ENCODE assay signal across 1 cellular context in the genomic region with DNA sequence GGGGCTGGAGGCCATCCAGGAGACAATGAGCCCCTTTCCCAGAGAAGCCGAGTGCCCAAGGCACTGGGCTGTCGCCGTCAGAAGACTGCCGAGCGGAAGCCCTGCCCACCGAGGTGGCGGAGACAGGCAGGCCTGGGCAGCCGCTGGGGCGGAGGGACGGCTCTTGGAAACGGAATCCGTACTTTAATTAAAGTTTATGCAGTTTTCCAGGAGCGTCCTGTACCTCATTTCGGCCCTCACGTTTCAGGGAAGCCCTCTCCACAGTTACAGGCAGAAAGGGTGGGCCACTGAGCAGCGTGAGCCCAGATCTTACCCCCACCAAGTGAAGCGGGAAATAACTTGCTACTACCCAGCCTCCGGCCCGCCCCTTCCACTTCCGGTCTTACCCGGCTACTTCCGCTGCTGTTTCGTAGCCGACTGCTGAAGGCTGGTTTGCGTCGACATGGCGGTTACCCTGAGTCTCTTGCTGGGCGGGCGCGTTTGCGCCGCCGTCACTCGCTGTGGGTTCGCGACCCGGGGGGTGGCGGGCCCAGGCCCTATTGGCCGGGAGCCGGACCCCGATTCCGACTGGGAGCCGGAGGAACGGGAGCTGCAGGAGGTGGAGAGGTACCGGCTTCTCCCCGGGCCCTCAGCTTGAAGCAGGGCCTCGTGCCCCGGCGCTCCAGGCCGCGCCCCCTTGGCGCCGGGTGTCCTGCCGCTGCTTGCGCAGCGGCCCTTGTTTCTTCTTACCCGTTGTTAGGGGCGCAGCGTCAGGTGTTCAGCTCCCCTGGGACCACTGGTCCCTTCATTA.
A peak's percentile ranks its signal among the peaks of the same experiment; 100 is the strongest.
TF ChIP-seq lines count a peak whose summit lies in the region.

Gene NGRN, plus strand, starts transcription at position 402 of the 790 bp plus-strand sequence. Its CDS starts 41 bp downstream, at position 443.

TF ChIP-seq in K562, 482 proteins besides CTCF, POLR2A, EP300 and RAD21 (continued from another document):
- TF ChIP-seq PCBP1 (IDR thresholded peaks at IDR 0.05; ENCODE audit: low read depth, low read length, poor library complexity, severe bottlenecking) (peak; percentile 70), ZNF655 (CRISPR knock-in tag; IDR thresholded peaks at IDR 0.05) (no peak), ZNF3 (CRISPR knock-in tag; IDR thresholded peaks at IDR 0.05) (no peak), ZNF408 (CRISPR knock-in tag; IDR thresholded peaks at IDR 0.05; ENCODE audit: low read depth) (no peak), SIN3B (IDR thresholded peaks at IDR 0.05; ENCODE audit: low read depth) (peak; percentile 63), NELFE (IDR thresholded peaks at IDR 0.05; ENCODE audit: insufficient read depth, insufficient read length) (no peak), ZNF282 (CRISPR knock-in tag; IDR thresholded peaks at IDR 0.05) (no peak), ZNF24 (IDR thresholded peaks at IDR 0.05) (no peak), ZNF707 (CRISPR knock-in tag; conservative IDR thresholded peaks at IDR 0.05) (no peak), ILK (tag; IDR thresholded peaks at IDR 0.05; ENCODE audit: borderline replicate concordance, low read depth) (no peak), E4F1 (CRISPR knock-in tag; IDR thresholded peaks at IDR 0.05; ENCODE audit: borderline replicate concordance) (no peak), ZEB2 (IDR thresholded peaks at IDR 0.05) (no peak), RB1 (IDR thresholded peaks at IDR 0.05; ENCODE audit: low read depth) (peak; percentile 73), ZNF740 (CRISPR knock-in tag; IDR thresholded peaks at IDR 0.05) (no peak), ZNF740 (tag; IDR thresholded peaks at IDR 0.05) (peak in 1 of 2 experiments; percentile 21; a peak in 1 of 4 replicates), MNT (conservative IDR thresholded peaks at IDR 0.05) (peak; percentile 93 to 97), BHLHE40 (IDR thresholded peaks at IDR 0.05; ENCODE audit: low read length) (peak; percentile 27; the same call in 1 of the 2 replicates), ZNF507 (tag; conservative IDR thresholded peaks at IDR 0.05) (no peak), ETV1 (tag; conservative IDR thresholded peaks at IDR 0.05; ENCODE audit: low read depth) (peak; percentile 94), MTA1 (IDR thresholded peaks at IDR 0.05; ENCODE audit: borderline replicate concordance) (no peak), KAT2B (IDR thresholded peaks at IDR 0.05; ENCODE audit: low read depth, low read length) (no peak), USF2 (CRISPR knock-in tag; IDR thresholded peaks at IDR 0.05) (peak; percentile 29; the same call in 1 of the 2 replicates), RUNX1 (IDR thresholded peaks at IDR 0.05; ENCODE audit: low read depth) (no peak), ZNF133 (CRISPR knock-in tag; IDR thresholded peaks at IDR 0.05) (no peak), PHF20 (IDR thresholded peaks at IDR 0.05; ENCODE audit: partially characterized antibody) (peak; percentile 85), CTBP1 (IDR thresholded peaks at IDR 0.05; ENCODE audit: borderline replicate concordance) (peak; percentile 42; the same call in 1 of the 2 replicates), TCF15 (CRISPR knock-in tag; IDR thresholded peaks at IDR 0.05) (no peak), MTA3 (IDR thresholded peaks at IDR 0.05; ENCODE audit: borderline replicate concordance) (peak; percentile 87; the same call in 1 of the 2 replicates)
- TF ChIP-seq, protein P1, sequence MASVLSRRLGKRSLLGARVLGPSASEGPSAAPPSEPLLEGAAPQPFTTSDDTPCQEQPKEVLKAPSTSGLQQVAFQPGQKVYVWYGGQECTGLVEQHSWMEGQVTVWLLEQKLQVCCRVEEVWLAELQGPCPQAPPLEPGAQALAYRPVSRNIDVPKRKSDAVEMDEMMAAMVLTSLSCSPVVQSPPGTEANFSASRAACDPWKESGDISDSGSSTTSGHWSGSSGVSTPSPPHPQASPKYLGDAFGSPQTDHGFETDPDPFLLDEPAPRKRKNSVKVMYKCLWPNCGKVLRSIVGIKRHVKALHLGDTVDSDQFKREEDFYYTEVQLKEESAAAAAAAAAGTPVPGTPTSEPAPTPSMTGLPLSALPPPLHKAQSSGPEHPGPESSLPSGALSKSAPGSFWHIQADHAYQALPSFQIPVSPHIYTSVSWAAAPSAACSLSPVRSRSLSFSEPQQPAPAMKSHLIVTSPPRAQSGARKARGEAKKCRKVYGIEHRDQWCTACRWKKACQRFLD (CRISPR knock-in tag; IDR thresholded peaks at IDR 0.05) = peak; percentile 90; the same call in 1 of the 2 replicates
- TF ChIP-seq, protein P2, sequence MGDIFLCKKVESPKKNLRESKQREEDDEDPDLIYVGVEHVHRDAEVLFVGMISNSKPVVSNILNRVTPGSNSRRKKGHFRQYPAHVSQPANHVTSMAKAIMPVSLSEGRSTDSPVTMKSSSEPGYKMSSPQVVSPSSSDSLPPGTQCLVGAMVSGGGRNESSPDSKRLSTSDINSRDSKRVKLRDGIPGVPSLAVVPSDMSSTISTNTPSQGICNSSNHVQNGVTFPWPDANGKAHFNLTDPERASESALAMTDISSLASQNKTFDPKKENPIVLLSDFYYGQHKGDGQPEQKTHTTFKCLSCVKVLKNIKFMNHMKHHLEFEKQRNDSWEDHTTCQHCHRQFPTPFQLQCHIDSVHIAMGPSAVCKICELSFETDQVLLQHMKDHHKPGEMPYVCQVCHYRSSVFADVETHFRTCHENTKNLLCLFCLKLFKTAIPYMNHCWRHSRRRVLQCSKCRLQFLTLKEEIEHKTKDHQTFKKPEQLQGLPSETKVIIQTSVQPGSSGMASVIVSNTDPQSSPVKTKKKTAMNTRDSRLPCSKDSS (IDR thresholded peaks at IDR 0.05; ENCODE audit: low read depth, partially characterized antibody) = no peak
- TF ChIP-seq, protein P3, sequence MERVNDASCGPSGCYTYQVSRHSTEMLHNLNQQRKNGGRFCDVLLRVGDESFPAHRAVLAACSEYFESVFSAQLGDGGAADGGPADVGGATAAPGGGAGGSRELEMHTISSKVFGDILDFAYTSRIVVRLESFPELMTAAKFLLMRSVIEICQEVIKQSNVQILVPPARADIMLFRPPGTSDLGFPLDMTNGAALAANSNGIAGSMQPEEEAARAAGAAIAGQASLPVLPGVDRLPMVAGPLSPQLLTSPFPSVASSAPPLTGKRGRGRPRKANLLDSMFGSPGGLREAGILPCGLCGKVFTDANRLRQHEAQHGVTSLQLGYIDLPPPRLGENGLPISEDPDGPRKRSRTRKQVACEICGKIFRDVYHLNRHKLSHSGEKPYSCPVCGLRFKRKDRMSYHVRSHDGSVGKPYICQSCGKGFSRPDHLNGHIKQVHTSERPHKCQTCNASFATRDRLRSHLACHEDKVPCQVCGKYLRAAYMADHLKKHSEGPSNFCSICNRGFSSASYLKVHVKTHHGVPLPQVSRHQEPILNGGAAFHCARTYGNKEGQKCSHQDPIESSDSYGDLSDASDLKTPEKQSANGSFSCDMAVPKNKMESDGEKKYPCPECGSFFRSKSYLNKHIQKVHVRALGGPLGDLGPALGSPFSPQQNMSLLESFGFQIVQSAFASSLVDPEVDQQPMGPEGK (CRISPR knock-in tag; IDR thresholded peaks at IDR 0.05; ENCODE audit: borderline replicate concordance) = no peak
- TF ChIP-seq, protein P4, sequence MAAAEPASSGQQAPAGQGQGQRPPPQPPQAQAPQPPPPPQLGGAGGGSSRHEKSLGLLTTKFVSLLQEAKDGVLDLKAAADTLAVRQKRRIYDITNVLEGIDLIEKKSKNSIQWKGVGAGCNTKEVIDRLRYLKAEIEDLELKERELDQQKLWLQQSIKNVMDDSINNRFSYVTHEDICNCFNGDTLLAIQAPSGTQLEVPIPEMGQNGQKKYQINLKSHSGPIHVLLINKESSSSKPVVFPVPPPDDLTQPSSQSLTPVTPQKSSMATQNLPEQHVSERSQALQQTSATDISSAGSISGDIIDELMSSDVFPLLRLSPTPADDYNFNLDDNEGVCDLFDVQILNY (CRISPR knock-in tag; IDR thresholded peaks at IDR 0.05) = no peak
